In genomic region chr14:74609721-74610120, GRCh38 we compare ENCODE assay signal across 11 cellular contexts. TPM values are rescaled to one million over a fixed set of nuclear protein-coding genes. Genes with fewer than 3 reads are reported as not detected.
DNase-seq lines count a peak whose midpoint lies in the region; ATAC-seq and TF ChIP-seq lines count a peak whose summit lies in the region.
"Had no signal": no experiment of that assay in that cellular context is flagged by ENCODE, and none has a peak within 500 bp of the region (broad histone marks: within the 10 kb centered on the region; RNA-seq: fewer than 3 reads in every experiment).

No MANE protein-coding gene starts in this region.

- H3K27me3 ChIP-seq in BLaER1 (peaks cover 43% of the 10 kb centered on the region), MM.1S (replicated peaks; ENCODE audit: insufficient read depth, low read length) (0 out of 2 replicates have a peak, but pooled peaks cover 5% of the 10 kb centered on the region)
- H3K27me3 ChIP-seq: pancreas, vagina had no signal

- H3K79me2 ChIP-seq in MM.1S (ENCODE audit: low read length) = no peaks in the 10 kb centered on the region

- H3K27me3 Mint-ChIP-seq in MCF 10A (ENCODE audit: insufficient read depth, unreplicated experiment) = no peaks in the 10 kb centered on the region
- H3K27me3 Mint-ChIP-seq in naive thymus-derived CD8-positive, alpha-beta T cell = peaks cover 0 to 5% (median 0%) of the 10 kb centered on the region in 5 donors

- H4K20me1 ChIP-seq in BLaER1 (peaks cover 32% of the 10 kb centered on the region), MM.1S (ENCODE audit: insufficient read depth, low read length) (no peaks in the 10 kb centered on the region)

- H3K9me3 ChIP-seq in BLaER1 (no peaks in the 10 kb centered on the region), HEK293 (ENCODE audit: control insufficient read depth, insufficient read depth, low read depth, low read length) (no peaks in the 10 kb centered on the region), MM.1S (replicated peaks; ENCODE audit: insufficient read depth, low read length) (no peaks in the 10 kb centered on the region)
- H3K9me3 ChIP-seq: pancreas, vagina had no signal

- H3K27ac Mint-ChIP-seq in MCF 10A (ENCODE audit: low read depth, unreplicated experiment) = peak overlapping the region; percentile 44
- H3K27ac Mint-ChIP-seq in naive thymus-derived CD8-positive, alpha-beta T cell = peak overlapping the region in 6 of 10 donors; percentile 3 to 81 (median 61)

- H3K27ac ChIP-seq in BLaER1 = no peak overlapping the region
- no peak overlapping the region for H3K27ac ChIP-seq in HEK293 (ENCODE audit: extremely low read depth, low read depth, low read length)
- no peak overlapping the region for H3K27ac ChIP-seq in MM.1S (ENCODE audit: low read length)

- H3K36me3 ChIP-seq in BLaER1 = no peaks in the 10 kb centered on the region
- H3K36me3 ChIP-seq in HEK293 (ENCODE audit: control insufficient read depth in 2 of 2, insufficient read depth in 1 of 2, low read length in 2 of 2) = no peaks in the 10 kb centered on the region
- H3K36me3 ChIP-seq in MM.1S (replicated peaks; ENCODE audit: insufficient read depth, low read length) = no peaks in the 10 kb centered on the region
- H3K36me3 ChIP-seq: pancreas, vagina had no signal

- H3K4me3 ChIP-seq in BLaER1 = no peak overlapping the region
- H3K4me3 ChIP-seq in HEK293 (ENCODE audit: low read depth, low read length) = no peak overlapping the region
- no peak overlapping the region for H3K4me3 ChIP-seq in MM.1S (ENCODE audit: low read length)

- H3K4me2 ChIP-seq in BLaER1 (peak overlapping the region; percentile 32; the same call in 1 of the 2 replicates), MM.1S (ENCODE audit: low read depth, low read length) (no peak overlapping the region; the same call in 1 of the 2 replicates)

- no peaks in the 10 kb centered on the region for H3K9me2 ChIP-seq in MM.1S (replicated peaks; ENCODE audit: insufficient read depth, low read length)

- H3K9me3 Mint-ChIP-seq in MCF 10A (ENCODE audit: unreplicated experiment) = no peaks in the 10 kb centered on the region
- H3K9me3 Mint-ChIP-seq in naive thymus-derived CD8-positive, alpha-beta T cell = no peaks in the 10 kb centered on the region

- CTCF ChIA-PET in HEK293 (lab: Yijun Ruan, JAX) = interaction anchor here (0.5 to 2.4 kb wide), 24 partner anchors 9 to 476 kb away, joined by 3 to 29 read pairs (median 3); partner anchors contain the start of gene ACYP1
- CTCF ChIA-PET in MCF 10A (lab: Yijun Ruan, JAX) = interaction anchor here (0.5 to 3.5 kb wide), 40 partner anchors 9 to 272 kb away, joined by 3 to 21 read pairs (median 5); partner anchors contain the start of genes AREL1 and FCF1

- H3K36me3 Mint-ChIP-seq in MCF 10A (ENCODE audit: insufficient read depth, unreplicated experiment) = no peaks in the 10 kb centered on the region
- H3K36me3 Mint-ChIP-seq in naive thymus-derived CD8-positive, alpha-beta T cell = no peaks in the 10 kb centered on the region

- intact Hi-C loops in MCF 10A (cut with micrococcal nuclease) = loop anchor here (1.0 to 10.0 kb wide), 8 partner anchors 37 to 296 kb away; partner anchors contain the start of genes AREL1 and FCF1

- no TSS peak for BruUV-seq in MCF 10A (replicated peaks; lab: Mats Ljungman, UMichigan)

- H3K4me3 Mint-ChIP-seq in MCF 10A (ENCODE audit: unreplicated experiment) = peak overlapping the region; percentile 69
- peak overlapping the region in 9 of 10 donors; percentile 16 to 80 (median 54) for H3K4me3 Mint-ChIP-seq in naive thymus-derived CD8-positive, alpha-beta T cell

- no peak for ATAC-seq in naive thymus-derived CD8-positive, alpha-beta T cell

- TF ChIP-seq CTCF in HEK293 (tag by site-specific recombination; IDR thresholded peaks at IDR 0.05) = no peak
- TF ChIP-seq CTCF in MCF 10A (IDR thresholded peaks at IDR 0.05; ENCODE audit: unreplicated experiment) = no peak
- no peak for TF ChIP-seq CTCF in MM.1S (IDR thresholded peaks at IDR 0.05; ENCODE audit: low read length)

- no peak overlapping the region for H3K9ac ChIP-seq in BLaER1
- H3K9ac ChIP-seq in MM.1S (ENCODE audit: low read length) = no peak overlapping the region

- H3F3A ChIP-seq in MM.1S (ENCODE audit: insufficient read depth, low read length) = no peaks in the 10 kb centered on the region

- POLR2A ChIA-PET in HEK293 (lab: Yijun Ruan, JAX) = interaction anchor here (1.3 to 1.5 kb wide), 2 partner anchors 117 to 154 kb away, joined by 3 to 4 read pairs; partner anchors contain the start of genes ISCA2, NPC2 and YLPM1
- POLR2A ChIA-PET in MCF 10A (lab: Yijun Ruan, JAX) = interaction anchor here (0.6 to 1.8 kb wide), 11 partner anchors 8 to 183 kb away, joined by 3 to 15 read pairs (median 4); partner anchors contain the start of gene YLPM1
- POLR2A ChIA-PET in naive thymus-derived CD8-positive, alpha-beta T cell (lab: Charles Lee) = interaction anchor here (1.0 to 1.7 kb wide), 4 partner anchors 9 to 295 kb away, joined by 3 to 16 read pairs (median 6); partner anchors contain the start of gene YLPM1

- peaks cover 49% of the 10 kb centered on the region for H3K4me1 ChIP-seq in BLaER1
- H3K4me1 ChIP-seq in HEK293 (ENCODE audit: control insufficient read depth, insufficient read depth, low read length) = peaks cover 3% of the 10 kb centered on the region; the same call in 1 of the 2 replicates
- no peaks in the 10 kb centered on the region for H3K4me1 ChIP-seq in MM.1S (ENCODE audit: low read length)

- peaks cover 28% of the 10 kb centered on the region for H3K4me1 Mint-ChIP-seq in MCF 10A (ENCODE audit: insufficient read depth, unreplicated experiment)
- H3K4me1 Mint-ChIP-seq in naive thymus-derived CD8-positive, alpha-beta T cell = peaks cover 18 to 32% (median 24%) of the 10 kb centered on the region in 4 donors

- no peak overlapping the region for H2AFZ ChIP-seq in MM.1S (ENCODE audit: low read length)

- DNase-seq in MCF 10A (ENCODE audit: unreplicated experiment) = no peak
- DNase-seq in naive thymus-derived CD8-positive, alpha-beta T cell = peak in 1 of 10 donors; percentile 42
- DNase-seq in Kasumi-1 (lab: John Stamatoyannopoulos, UW) = no peak
- no peak for DNase-seq in GM19240 (ENCODE audit: insufficient read length, low spot score)
- no peak for DNase-seq in NCI-H2029 treated with DMSO at 0.1 percent for 48 hours (lab: John Stamatoyannopoulos, UW)
- no peak for DNase-seq in MM.1S
- DNase-seq: activated naive CD4-positive, alpha-beta T cell treated with anti-CD3 and anti-CD28 coated beads, Interleukin-2, amount 50 U/mL, for 16 hours had no signal

TF ChIP-seq in HEK293, 187 proteins besides CTCF, POLR2A, EP300 and RAD21:
- TF ChIP-seq ZNF24 (tag by site-specific recombination; IDR thresholded peaks at IDR 0.05) = no peak
- TF ChIP-seq BCL6B (tag by site-specific recombination; IDR thresholded peaks at IDR 0.05) = 0 out of 2 replicates have a peak, but pooled peaks have one; percentile 7
- peak; percentile 93 for TF ChIP-seq SCRT2 (tag by site-specific recombination; IDR thresholded peaks at IDR 0.05)
- peak; percentile 91 for TF ChIP-seq SCRT1 (tag by site-specific recombination; IDR thresholded peaks at IDR 0.05; ENCODE audit: borderline replicate concordance)
- TF ChIP-seq ZBTB48 (tag by site-specific recombination; IDR thresholded peaks at IDR 0.05) = no peak
TF ChIP-seq in HEK293: peak in this region for 3.

RNA-seq across cellular contexts. Expression of gene LTBP2, which starts 2.3 kb away (rescaled TPM):
- 9.1 and 16.8 TPM in 2 replicates for total RNA-seq in MCF 10A (2022)
- total RNA-seq in naive thymus-derived CD8-positive, alpha-beta T cell = under 1 TPM; 0.55 to 0.60 TPM
- polyA plus RNA-seq in naive thymus-derived CD8-positive, alpha-beta T cell = under 1 TPM; 0.06 to 0.65 (median 0.47) TPM
